ENCODE assay signal across 26 cellular contexts in the genomic region with DNA sequence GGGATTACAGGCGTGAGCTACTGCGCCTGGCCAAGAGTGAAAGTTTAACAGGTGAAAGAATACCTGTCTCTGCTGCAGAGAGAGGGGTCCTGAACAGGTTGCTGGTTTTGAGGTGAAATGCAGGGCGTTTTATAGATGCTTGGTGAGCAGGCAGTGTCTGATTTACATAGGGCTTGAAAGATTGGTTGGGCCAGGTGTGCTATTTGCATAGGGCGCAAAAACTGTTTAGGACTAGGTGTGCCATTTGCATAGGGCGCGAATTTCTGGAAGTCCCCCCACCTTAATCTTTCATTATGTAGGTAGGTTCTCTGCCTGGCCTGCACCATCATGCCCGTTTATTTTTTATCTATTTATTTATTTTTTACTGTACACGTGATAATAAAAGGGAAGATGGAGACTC. TPM values are rescaled to one million over a fixed set of nuclear protein-coding genes. Genes with fewer than 3 reads are reported as not detected.
"Had no signal": no experiment of that assay in that cellular context is flagged by ENCODE, and none has a peak within 500 bp of the region (broad histone marks: within the 10 kb centered on the region; RNA-seq: fewer than 3 reads in every experiment).

No MANE protein-coding gene starts in this region.

- H3K9me3 Mint-ChIP-seq: activated CD4-positive, alpha-beta memory T cell treated with anti-CD3 and anti-CD28 coated beads, Interleukin-2, amount 10 ng/mL, durations not matched to agents 7 days and 5 days; activated naive CD4-positive, alpha-beta T cell treated with anti-CD3 and anti-CD28 coated beads for 36 hours; activated T-helper 17 cell treated with anti-CD3 and anti-CD28 coated beads, Interleukin-2, amount 50 U/mL, for 72 hours; brain; central memory CD8-positive, alpha-beta T cell; T-cell had no signal

- H3K27me3 Mint-ChIP-seq: activated CD4-positive, alpha-beta memory T cell treated with anti-CD3 and anti-CD28 coated beads, Interleukin-2, amount 10 ng/mL, durations not matched to agents 7 days and 5 days; activated CD4-positive, alpha-beta T cell treated with anti-CD3 and anti-CD28 coated beads for 36 hours; activated naive CD8-positive, alpha-beta T cell; activated T-helper 17 cell treated with anti-CD3 and anti-CD28 coated beads, Interleukin-2, amount 50 U/mL, for 72 hours; central memory CD8-positive, alpha-beta T cell; T-cell had no signal

- H3K27ac ChIP-seq: VCaP had no signal

- H3K4me3 Mint-ChIP-seq: activated CD4-positive, alpha-beta memory T cell treated with anti-CD3 and anti-CD28 coated beads, Interleukin-2, amount 10 ng/mL, durations not matched to agents 7 days and 5 days; activated CD4-positive, alpha-beta T cell treated with anti-CD3 and anti-CD28 coated beads for 36 hours; activated naive CD4-positive, alpha-beta T cell treated with anti-CD3 and anti-CD28 coated beads for 36 hours; activated naive CD8-positive, alpha-beta T cell; activated T-helper 17 cell treated with anti-CD3 and anti-CD28 coated beads, Interleukin-2, amount 50 U/mL, for 72 hours; brain; central memory CD8-positive, alpha-beta T cell; T-cell had no signal

- H3K36me3 Mint-ChIP-seq: activated naive CD8-positive, alpha-beta T cell; T-cell had no signal

- DNase-seq: activated CD4-positive, alpha-beta memory T cell treated with anti-CD3 and anti-CD28 coated beads, Interleukin-2, amount 10 ng/mL, durations not matched to agents 7 days and 5 days; activated CD4-positive, alpha-beta T cell treated with anti-CD3 and anti-CD28 coated beads for 36 hours; activated CD4-positive, alpha-beta T cell treated with anti-CD3 and anti-CD28 coated beads, Interleukin-2, amount 50 U/mL, for 1 hour; activated gamma-delta T cell; activated naive CD4-positive, alpha-beta T cell treated with anti-CD3 and anti-CD28 coated beads for 36 hours; activated T-cell treated with anti-CD3 and anti-CD28 coated beads for 4 hours; activated T-cell treated with anti-CD3 and anti-CD28 coated beads, Interleukin-2, amount 50 U/mL, for 48 hours; amygdala; Kasumi-1; NCI-H1048; NCI-H146; NCI-H1930; NCI-H2107; NCI-H2171 treated with DMSO at 0.1 percent for 48 hours; NCI-H226; PC-3; SIG-M5; T-cell; T-helper 2 cell; T1000 had no signal

- H3K27ac Mint-ChIP-seq: activated CD4-positive, alpha-beta memory T cell treated with anti-CD3 and anti-CD28 coated beads, Interleukin-2, amount 10 ng/mL, durations not matched to agents 7 days and 5 days; activated CD4-positive, alpha-beta T cell treated with anti-CD3 and anti-CD28 coated beads for 36 hours; activated naive CD4-positive, alpha-beta T cell treated with anti-CD3 and anti-CD28 coated beads for 36 hours; activated naive CD8-positive, alpha-beta T cell; activated T-helper 17 cell treated with anti-CD3 and anti-CD28 coated beads, Interleukin-2, amount 50 U/mL, for 72 hours; brain; T-cell had no signal

- ATAC-seq: activated CD4-positive, alpha-beta T cell treated with anti-CD3 and anti-CD28 coated beads for 36 hours; activated T-helper 17 cell treated with anti-CD3 and anti-CD28 coated beads, Interleukin-2, amount 50 U/mL, for 72 hours; PC-3; T-cell had no signal

RNA-seq across cellular contexts. Expression of a gene that starts 6.5 kb away (rescaled TPM):
- total RNA-seq: activated CD4-positive, alpha-beta memory T cell treated with anti-CD3 and anti-CD28 coated beads, Interleukin-2, amount 10 ng/mL, durations not matched to agents 7 days and 5 days; NCI-H460; PC-3 had no signal
